1 cellular context compared by ENCODE assay signal in genomic region chr1:200401708-200402107, GRCh38.
TF ChIP-seq lines count a peak whose summit lies in the region.

No MANE protein-coding gene starts in this region.

TF ChIP-seq in IMR-90, 13 proteins besides CTCF, POLR2A, EP300 and RAD21:
- TF ChIP-seq MAFK (IDR thresholded peaks at IDR 0.05; ENCODE audit: low read depth, low read length) (no peak), NFE2L2 (IDR thresholded peaks at IDR 0.05; ENCODE audit: low read depth, low read length) (no peak), CEBPB (IDR thresholded peaks at IDR 0.05; ENCODE audit: low read depth, low read length) (no peak)
